ENCODE assay signal across 32 cellular contexts in the genomic region with DNA sequence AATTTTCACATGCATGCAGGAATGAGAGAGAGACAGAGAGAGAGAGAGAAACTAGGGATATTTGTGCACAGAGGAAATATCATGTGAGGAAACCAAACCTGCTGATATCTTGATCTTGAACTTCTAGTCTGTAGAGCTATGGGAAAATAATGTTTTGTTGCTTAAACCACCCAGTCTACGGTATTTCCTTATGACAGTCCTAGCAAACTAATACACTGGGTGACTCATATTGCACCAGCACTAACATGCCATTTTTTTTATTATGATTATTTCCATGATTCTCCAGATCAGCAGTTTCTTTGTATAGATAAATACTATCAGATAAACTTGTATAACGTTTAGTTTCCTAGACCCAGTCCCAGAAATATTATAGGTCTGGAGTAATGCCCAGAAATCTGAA.
"Had no signal": no experiment of that assay in that cellular context is flagged by ENCODE, and none has a peak within 500 bp of the region (broad histone marks: within the 10 kb centered on the region; RNA-seq: fewer than 3 reads in every experiment).

No MANE protein-coding gene starts in this region.

- H3K4me3 ChIP-seq: ascending aorta, SJCRH30 had no signal

- H3K27me3 ChIP-seq: ascending aorta, SJCRH30 had no signal

- H3K36me3 ChIP-seq: ascending aorta, SJCRH30, WERI-Rb-1 had no signal

- H3K9ac ChIP-seq: KMS-11 had no signal

- DNase-seq: activated CD4-positive, alpha-beta T cell treated with anti-CD3 and anti-CD28 coated beads, Interleukin-2, amount 10 ng/mL, durations not matched to agents 24 days and 14 days; activated CD4-positive, alpha-beta T cell treated with anti-CD3 and anti-CD28 coated beads, Interleukin-2, amount 50 U/mL, for 4 hours; activated CD4-positive, CD25-positive, alpha-beta regulatory T cell; activated CD8-positive, alpha-beta T cell treated with anti-CD3 and anti-CD28 coated beads for 36 hours; activated gamma-delta T cell; activated naive CD4-positive, alpha-beta T cell treated with Interleukin-2 at 50 U/mL for 16 hours; activated naive CD8-positive, alpha-beta T cell treated with anti-CD3 and anti-CD28 coated beads, Interleukin-2, amount 10 ng/mL, durations not matched to agents 7 days and 5 days; activated T-cell treated with anti-CD3 and anti-CD28 coated beads, Interleukin-2, amount 50 U/mL, for 1 hour; amygdala; caudate nucleus; cerebellar nuclear complex; MM.1S; MV-4-11; NCI-H1092; NCI-H1436 treated with DMSO at 0.1 percent for 48 hours; NCI-H1694 treated with DMSO at 0.1 percent for 48 hours; NCI-H2029; NCI-H2171; NCI-H510A; NCI-H526; NCI-H748 treated with DMSO at 0.1 percent for 48 hours; NK-92 treated with Interleukin-12 subunit alpha and Interleukin-12 subunit beta, amount 100 ng/mL, for 24 hours; PC-3; SHP77; SJCRH30; SW 1271; T-helper 1 cell; T-helper 2 cell; T-helper 9 cell; WERI-Rb-1 had no signal

- ATAC-seq: activated CD8-positive, alpha-beta T cell treated with anti-CD3 and anti-CD28 coated beads for 36 hours; PC-3 had no signal

- H3K9me3 ChIP-seq: ascending aorta, SJCRH30 had no signal

- H3K27ac ChIP-seq: ascending aorta, KMS-11, SJCRH30, WERI-Rb-1 had no signal

- H3K4me1 ChIP-seq: ascending aorta, SJCRH30 had no signal
